2 cellular contexts compared by ENCODE assay signal in the genomic region with DNA sequence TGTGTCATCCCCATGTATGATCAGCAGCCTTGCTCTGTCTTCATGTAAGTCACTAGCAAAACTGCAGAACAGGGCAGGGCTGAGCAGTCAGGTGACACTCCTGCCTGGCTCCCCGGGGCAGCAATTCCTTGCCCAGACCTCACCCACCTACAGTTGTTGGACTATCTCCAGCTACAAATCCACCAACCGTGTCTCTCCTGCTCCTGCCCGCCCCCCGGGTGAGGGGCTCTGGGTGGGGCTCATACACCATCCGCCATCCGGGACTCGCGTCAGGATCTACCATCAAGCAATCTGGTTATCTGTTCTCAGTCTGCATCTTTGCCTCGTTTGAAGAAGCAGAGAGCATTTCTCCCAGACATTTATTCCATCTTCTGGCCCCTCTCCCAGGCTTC.
TF ChIP-seq lines count a peak whose summit lies in the region.

No MANE protein-coding gene starts in this region.

TF ChIP-seq in SK-N-SH treated with all-trans-retinoic acid at 6 μM for 48 hours, 23 proteins besides CTCF, POLR2A, EP300 and RAD21 (continued from another document):
- TF ChIP-seq, protein P1, sequence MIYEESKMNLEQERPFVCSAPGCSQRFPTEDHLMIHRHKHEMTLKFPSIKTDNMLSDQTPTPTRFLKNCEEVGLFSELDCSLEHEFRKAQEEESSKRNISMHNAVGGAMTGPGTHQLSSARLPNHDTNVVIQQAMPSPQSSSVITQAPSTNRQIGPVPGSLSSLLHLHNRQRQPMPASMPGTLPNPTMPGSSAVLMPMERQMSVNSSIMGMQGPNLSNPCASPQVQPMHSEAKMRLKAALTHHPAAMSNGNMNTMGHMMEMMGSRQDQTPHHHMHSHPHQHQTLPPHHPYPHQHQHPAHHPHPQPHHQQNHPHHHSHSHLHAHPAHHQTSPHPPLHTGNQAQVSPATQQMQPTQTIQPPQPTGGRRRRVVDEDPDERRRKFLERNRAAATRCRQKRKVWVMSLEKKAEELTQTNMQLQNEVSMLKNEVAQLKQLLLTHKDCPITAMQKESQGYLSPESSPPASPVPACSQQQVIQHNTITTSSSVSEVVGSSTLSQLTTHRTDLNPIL (CRISPR knock-in tag; IDR thresholded peaks at IDR 0.05; ENCODE audit: low read depth), result no peak
TF ChIP-seq in SK-N-SH treated with all-trans-retinoic acid at 6 μM for 48 hours: peak in this region for 0.

TF ChIP-seq in GM23338, 12 proteins besides CTCF, POLR2A, EP300 and RAD21 (continued from another document):
- no peak for TF ChIP-seq ZNF114 (CRISPR knock-in tag; IDR thresholded peaks at IDR 0.05)
- TF ChIP-seq, protein P2, sequence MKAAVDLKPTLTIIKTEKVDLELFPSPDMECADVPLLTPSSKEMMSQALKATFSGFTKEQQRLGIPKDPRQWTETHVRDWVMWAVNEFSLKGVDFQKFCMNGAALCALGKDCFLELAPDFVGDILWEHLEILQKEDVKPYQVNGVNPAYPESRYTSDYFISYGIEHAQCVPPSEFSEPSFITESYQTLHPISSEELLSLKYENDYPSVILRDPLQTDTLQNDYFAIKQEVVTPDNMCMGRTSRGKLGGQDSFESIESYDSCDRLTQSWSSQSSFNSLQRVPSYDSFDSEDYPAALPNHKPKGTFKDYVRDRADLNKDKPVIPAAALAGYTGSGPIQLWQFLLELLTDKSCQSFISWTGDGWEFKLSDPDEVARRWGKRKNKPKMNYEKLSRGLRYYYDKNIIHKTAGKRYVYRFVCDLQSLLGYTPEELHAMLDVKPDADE (IDR thresholded peaks at IDR 0.05), result no peak
- no peak for TF ChIP-seq POLR2AphosphoS5 (IDR thresholded peaks at IDR 0.05; ENCODE audit: low read depth)
- no peak for TF ChIP-seq JUNB (IDR thresholded peaks at IDR 0.05; ENCODE audit: unreplicated experiment)
- TF ChIP-seq, protein P3, sequence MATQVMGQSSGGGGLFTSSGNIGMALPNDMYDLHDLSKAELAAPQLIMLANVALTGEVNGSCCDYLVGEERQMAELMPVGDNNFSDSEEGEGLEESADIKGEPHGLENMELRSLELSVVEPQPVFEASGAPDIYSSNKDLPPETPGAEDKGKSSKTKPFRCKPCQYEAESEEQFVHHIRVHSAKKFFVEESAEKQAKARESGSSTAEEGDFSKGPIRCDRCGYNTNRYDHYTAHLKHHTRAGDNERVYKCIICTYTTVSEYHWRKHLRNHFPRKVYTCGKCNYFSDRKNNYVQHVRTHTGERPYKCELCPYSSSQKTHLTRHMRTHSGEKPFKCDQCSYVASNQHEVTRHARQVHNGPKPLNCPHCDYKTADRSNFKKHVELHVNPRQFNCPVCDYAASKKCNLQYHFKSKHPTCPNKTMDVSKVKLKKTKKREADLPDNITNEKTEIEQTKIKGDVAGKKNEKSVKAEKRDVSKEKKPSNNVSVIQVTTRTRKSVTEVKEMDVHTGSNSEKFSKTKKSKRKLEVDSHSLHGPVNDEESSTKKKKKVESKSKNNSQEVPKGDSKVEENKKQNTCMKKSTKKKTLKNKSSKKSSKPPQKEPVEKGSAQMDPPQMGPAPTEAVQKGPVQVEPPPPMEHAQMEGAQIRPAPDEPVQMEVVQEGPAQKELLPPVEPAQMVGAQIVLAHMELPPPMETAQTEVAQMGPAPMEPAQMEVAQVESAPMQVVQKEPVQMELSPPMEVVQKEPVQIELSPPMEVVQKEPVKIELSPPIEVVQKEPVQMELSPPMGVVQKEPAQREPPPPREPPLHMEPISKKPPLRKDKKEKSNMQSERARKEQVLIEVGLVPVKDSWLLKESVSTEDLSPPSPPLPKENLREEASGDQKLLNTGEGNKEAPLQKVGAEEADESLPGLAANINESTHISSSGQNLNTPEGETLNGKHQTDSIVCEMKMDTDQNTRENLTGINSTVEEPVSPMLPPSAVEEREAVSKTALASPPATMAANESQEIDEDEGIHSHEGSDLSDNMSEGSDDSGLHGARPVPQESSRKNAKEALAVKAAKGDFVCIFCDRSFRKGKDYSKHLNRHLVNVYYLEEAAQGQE (IDR thresholded peaks at IDR 0.05; ENCODE audit: unreplicated experiment), result no peak
- no peak for TF ChIP-seq NANOG (IDR thresholded peaks at IDR 0.05; ENCODE audit: borderline replicate concordance)
- no peak for TF ChIP-seq EZH2 (IDR thresholded peaks at IDR 0.05; ENCODE audit: low read depth, unreplicated experiment)
- TF ChIP-seq, protein P4, sequence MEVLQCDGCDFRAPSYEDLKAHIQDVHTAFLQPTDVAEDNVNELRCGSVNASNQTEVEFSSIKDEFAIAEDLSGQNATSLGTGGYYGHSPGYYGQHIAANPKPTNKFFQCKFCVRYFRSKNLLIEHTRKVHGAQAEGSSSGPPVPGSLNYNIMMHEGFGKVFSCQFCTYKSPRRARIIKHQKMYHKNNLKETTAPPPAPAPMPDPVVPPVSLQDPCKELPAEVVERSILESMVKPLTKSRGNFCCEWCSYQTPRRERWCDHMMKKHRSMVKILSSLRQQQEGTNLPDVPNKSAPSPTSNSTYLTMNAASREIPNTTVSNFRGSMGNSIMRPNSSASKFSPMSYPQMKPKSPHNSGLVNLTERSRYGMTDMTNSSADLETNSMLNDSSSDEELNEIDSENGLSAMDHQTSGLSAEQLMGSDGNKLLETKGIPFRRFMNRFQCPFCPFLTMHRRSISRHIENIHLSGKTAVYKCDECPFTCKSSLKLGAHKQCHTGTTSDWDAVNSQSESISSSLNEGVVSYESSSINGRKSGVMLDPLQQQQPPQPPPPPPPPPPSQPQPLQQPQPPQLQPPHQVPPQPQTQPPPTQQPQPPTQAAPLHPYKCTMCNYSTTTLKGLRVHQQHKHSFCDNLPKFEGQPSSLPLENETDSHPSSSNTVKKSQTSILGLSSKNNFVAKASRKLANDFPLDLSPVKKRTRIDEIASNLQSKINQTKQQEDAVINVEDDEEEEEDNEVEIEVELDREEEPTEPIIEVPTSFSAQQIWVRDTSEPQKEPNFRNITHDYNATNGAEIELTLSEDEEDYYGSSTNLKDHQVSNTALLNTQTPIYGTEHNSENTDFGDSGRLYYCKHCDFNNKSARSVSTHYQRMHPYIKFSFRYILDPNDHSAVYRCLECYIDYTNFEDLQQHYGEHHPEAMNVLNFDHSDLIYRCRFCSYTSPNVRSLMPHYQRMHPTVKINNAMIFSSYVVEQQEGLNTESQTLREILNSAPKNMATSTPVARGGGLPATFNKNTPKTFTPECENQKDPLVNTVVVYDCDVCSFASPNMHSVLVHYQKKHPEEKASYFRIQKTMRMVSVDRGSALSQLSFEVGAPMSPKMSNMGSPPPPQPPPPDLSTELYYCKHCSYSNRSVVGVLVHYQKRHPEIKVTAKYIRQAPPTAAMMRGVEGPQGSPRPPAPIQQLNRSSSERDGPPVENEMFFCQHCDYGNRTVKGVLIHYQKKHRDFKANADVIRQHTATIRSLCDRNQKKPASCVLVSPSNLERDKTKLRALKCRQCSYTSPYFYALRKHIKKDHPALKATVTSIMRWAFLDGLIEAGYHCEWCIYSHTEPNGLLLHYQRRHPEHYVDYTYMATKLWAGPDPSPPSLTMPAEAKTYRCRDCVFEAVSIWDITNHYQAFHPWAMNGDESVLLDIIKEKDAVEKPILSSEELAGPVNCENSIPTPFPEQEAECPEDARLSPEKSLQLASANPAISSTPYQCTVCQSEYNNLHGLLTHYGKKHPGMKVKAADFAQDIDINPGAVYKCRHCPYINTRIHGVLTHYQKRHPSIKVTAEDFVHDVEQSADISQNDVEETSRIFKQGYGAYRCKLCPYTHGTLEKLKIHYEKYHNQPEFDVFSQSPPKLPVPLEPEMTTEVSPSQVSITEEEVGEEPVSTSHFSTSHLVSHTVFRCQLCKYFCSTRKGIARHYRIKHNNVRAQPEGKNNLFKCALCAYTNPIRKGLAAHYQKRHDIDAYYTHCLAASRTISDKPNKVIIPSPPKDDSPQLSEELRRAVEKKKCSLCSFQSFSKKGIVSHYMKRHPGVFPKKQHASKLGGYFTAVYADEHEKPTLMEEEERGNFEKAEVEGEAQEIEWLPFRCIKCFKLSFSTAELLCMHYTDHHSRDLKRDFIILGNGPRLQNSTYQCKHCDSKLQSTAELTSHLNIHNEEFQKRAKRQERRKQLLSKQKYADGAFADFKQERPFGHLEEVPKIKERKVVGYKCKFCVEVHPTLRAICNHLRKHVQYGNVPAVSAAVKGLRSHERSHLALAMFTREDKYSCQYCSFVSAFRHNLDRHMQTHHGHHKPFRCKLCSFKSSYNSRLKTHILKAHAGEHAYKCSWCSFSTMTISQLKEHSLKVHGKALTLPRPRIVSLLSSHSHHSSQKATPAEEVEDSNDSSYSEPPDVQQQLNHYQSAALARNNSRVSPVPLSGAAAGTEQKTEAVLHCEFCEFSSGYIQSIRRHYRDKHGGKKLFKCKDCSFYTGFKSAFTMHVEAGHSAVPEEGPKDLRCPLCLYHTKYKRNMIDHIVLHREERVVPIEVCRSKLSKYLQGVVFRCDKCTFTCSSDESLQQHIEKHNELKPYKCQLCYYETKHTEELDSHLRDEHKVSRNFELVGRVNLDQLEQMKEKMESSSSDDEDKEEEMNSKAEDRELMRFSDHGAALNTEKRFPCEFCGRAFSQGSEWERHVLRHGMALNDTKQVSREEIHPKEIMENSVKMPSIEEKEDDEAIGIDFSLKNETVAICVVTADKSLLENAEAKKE (CRISPR knock-in tag; IDR thresholded peaks at IDR 0.05), result no peak
